Comparison of ENCODE assay signal across 10 cellular contexts in the genomic region with DNA sequence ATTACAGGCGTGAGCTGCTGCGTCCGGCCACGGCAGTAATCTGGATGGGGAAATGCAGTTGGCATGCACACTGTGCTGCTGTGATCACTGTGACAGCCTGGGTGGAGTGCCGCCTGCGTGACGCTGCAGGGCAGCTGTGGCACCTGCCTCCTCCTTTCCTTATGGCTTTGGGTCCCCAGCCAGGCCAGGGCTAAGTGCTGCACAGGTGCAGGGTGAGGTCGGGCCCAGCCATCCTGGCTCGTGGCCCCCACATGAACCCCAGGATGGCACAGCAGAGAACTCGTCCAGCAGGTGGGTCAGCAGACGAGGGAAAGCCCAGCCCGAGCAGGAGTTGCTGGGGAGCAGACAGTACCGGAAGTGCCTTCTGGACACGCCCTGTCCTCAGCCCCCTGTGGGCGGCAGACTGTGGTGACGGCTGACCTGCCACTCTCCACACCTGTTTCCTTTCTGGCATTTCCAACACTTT. TPM values are rescaled to one million over a fixed set of nuclear protein-coding genes. Genes with fewer than 3 reads are reported as not detected.
DNase-seq lines count a peak whose midpoint lies in the region; ATAC-seq and TF ChIP-seq lines count a peak whose summit lies in the region.
"Had no signal": no experiment of that assay in that cellular context is flagged by ENCODE, and none has a peak within 500 bp of the region (broad histone marks: within the 10 kb centered on the region; RNA-seq: fewer than 3 reads in every experiment).

No MANE protein-coding gene starts in this region.

- H3K4me1 ChIP-seq in right lobe of liver: peaks cover 0 to 39% (median 12%) of the 10 kb centered on the region in 4 donors
- peaks cover 27 to 34% (median 33%) of the 10 kb centered on the region in 4 donors for H3K4me1 ChIP-seq in upper lobe of left lung

- intact Hi-C loops in right lobe of liver (cut with DNase I): no loop called here

- DNase-seq in right lobe of liver (peak in 2 of 3 donors; percentile 65 to 69), upper lobe of left lung (peak; percentile 88 to 90), NCI-H2227 (lab: John Stamatoyannopoulos, UW; ENCODE audit: unreplicated experiment) (no peak), NCI-H128 (lab: John Stamatoyannopoulos, UW; ENCODE audit: unreplicated experiment) (no peak)
- no peak for DNase-seq in effector CD8-positive, alpha-beta T cell (lab: John Stamatoyannopoulos, UW)
- DNase-seq: activated T-cell treated with anti-CD3 and anti-CD28 coated beads, Interleukin-2, amount 50 U/mL, for 24 hours had no signal

- no peak overlapping the region for H3K4me3 Mint-ChIP-seq in brain
- H3K4me3 Mint-ChIP-seq: activated T-cell treated with anti-CD3 and anti-CD28 coated beads, Interleukin-2, amount 50 U/mL, for 24 hours had no signal

- TF ChIP-seq CTCF in brain (conservative IDR thresholded peaks at IDR 0.05): no peak
- TF ChIP-seq CTCF in right lobe of liver (IDR thresholded peaks at IDR 0.05): no peak
- peak in 2 of 6 experiments; percentile 67 to 69 for TF ChIP-seq CTCF in upper lobe of left lung (IDR thresholded peaks at IDR 0.05)

- H3K27ac ChIP-seq in right lobe of liver: peak overlapping the region; percentile 12 to 69 (median 23)
- H3K27ac ChIP-seq in upper lobe of left lung: peak overlapping the region; percentile 82 to 86 (median 82)

- peak in 3 of 4 donors; percentile 65 to 97 (median 88) for TF ChIP-seq EP300 in upper lobe of left lung (IDR thresholded peaks at IDR 0.05)

- H3K4me3 ChIP-seq in right lobe of liver (no peak overlapping the region), upper lobe of left lung (no peak overlapping the region)
- H3K4me3 ChIP-seq: smooth muscle cell had no signal

- WGBS in right lobe of liver (ENCODE audit: insufficient coverage, low coverage, low lambda C conversion rate, missing lambda C conversion rate): 33% methylated on average over 4 of the region's 16 CpGs
- WGBS in upper lobe of left lung, 2 donors: 40 to 58% methylated on average over 1 to 12 of the region's 16 CpGs

- no peaks in the 10 kb centered on the region for H3K9me3 ChIP-seq in right lobe of liver
- no peaks in the 10 kb centered on the region for H3K9me3 ChIP-seq in upper lobe of left lung

- H3K4me1 Mint-ChIP-seq in brain: peaks cover 52% of the 10 kb centered on the region

- peak; percentile 30 for TF ChIP-seq POLR2A in right lobe of liver (IDR thresholded peaks at IDR 0.05)
- peak in 1 of 4 donors; percentile 51 for TF ChIP-seq POLR2A in upper lobe of left lung (IDR thresholded peaks at IDR 0.05)

- no peaks in the 10 kb centered on the region for H3K9me3 Mint-ChIP-seq in brain
- H3K9me3 Mint-ChIP-seq: activated T-cell treated with anti-CD3 and anti-CD28 coated beads, Interleukin-2, amount 50 U/mL, for 24 hours had no signal

- H3K36me3 Mint-ChIP-seq in brain: peaks cover 5% of the 10 kb centered on the region

- no peaks in the 10 kb centered on the region for H3K27me3 Mint-ChIP-seq in brain
- H3K27me3 Mint-ChIP-seq: activated T-cell treated with anti-CD3 and anti-CD28 coated beads, Interleukin-2, amount 50 U/mL, for 24 hours had no signal

- peak overlapping the region in 3 of 5 experiments; percentile 41 to 79 (median 69) for H3K27ac Mint-ChIP-seq in brain
- H3K27ac Mint-ChIP-seq: activated T-cell treated with anti-CD3 and anti-CD28 coated beads, Interleukin-2, amount 50 U/mL, for 24 hours had no signal

- H3K36me3 ChIP-seq in right lobe of liver (no peaks in the 10 kb centered on the region), upper lobe of left lung (peaks cover 0 to 37% (median 23%) of the 10 kb centered on the region in 4 donors)

- H3K27me3 ChIP-seq in right lobe of liver (no peaks in the 10 kb centered on the region), upper lobe of left lung (no peaks in the 10 kb centered on the region)

- ATAC-seq in HG03469 (IDR thresholded peaks at IDR 0.05; ENCODE audit: unreplicated experiment) (peak; percentile 42), right lobe of liver (peak; percentile 38 to 63 (median 46)), upper lobe of left lung (ENCODE audit: low FRiP score in 2 of 2) (peak; percentile 55 to 91)
- ATAC-seq: Panc1 had no signal

RNA-seq across cellular contexts. Expression of a gene that starts 17.1 kb away (rescaled TPM):
- 46.7 TPM for polyA plus RNA-seq in brain (ENCODE audit: insufficient read depth, low read depth, low replicate concordance)
- 10 to 100 TPM; 17.5 to 34.7 (median 20.2) TPM for total RNA-seq in right lobe of liver
- total RNA-seq in upper lobe of left lung: 10 to 100 TPM; 41.0 to 45.8 (median 42.7) TPM

RNA-seq across cellular contexts. Expression of a gene that starts 33.1 kb away (rescaled TPM):
- polyA plus RNA-seq in brain (ENCODE audit: insufficient read depth, low read depth, low replicate concordance): 0.10 TPM
- 1 to 10 TPM in 5 of 6 experiments, under 1 TPM in 1; 0.95 to 5.0 (median 2.9) TPM for total RNA-seq in right lobe of liver
- total RNA-seq in upper lobe of left lung: 1 to 10 TPM in 1 of 6 donors, under 1 TPM in 5; under 0.01 to 1.8 (median 0.44) TPM
- polyA plus RNA-seq: smooth muscle cell had no signal

Comparison
In these comparisons a context has a peak if more than half of its experiments do, and no peak if none do; other contexts are left out.
1. DNase-seq: peak in right lobe of liver (2 of 3) and upper lobe of left lung (2 of 2); none in NCI-H2227 (single experiment), NCI-H128 (single experiment) and effector CD8-positive, alpha-beta T cell (single experiment).
2. Peak in every context shown above with its lines, with median percentiles within 50 percentile points of each other: ATAC-seq.